In genomic region chr10:97648557-97649404, GRCh38 we compare ENCODE assay signal across 8 cellular contexts. TPM values are rescaled to one million over a fixed set of nuclear protein-coding genes. Genes with fewer than 3 reads are reported as not detected.
DNase-seq lines count a peak whose midpoint lies in the region; ATAC-seq and TF ChIP-seq lines count a peak whose summit lies in the region.

No MANE protein-coding gene starts in this region.

- peak overlapping the region; percentile 66 for H3K9ac ChIP-seq in adipocyte (ENCODE audit: low read length)

- H3K27me3 ChIP-seq in adipocyte (replicated peaks; ENCODE audit: control insufficient read depth, insufficient read depth, low read length) (no peaks in the 10 kb centered on the region), right cardiac atrium (ENCODE audit: control insufficient read depth, insufficient read depth) (no peaks in the 10 kb centered on the region)

- peaks cover 50% of the 10 kb centered on the region for H3K36me3 ChIP-seq in adipocyte (ENCODE audit: control insufficient read depth, insufficient read depth, low read length, severe bottlenecking)

- peaks cover 29% of the 10 kb centered on the region for H3K36me3 Mint-ChIP-seq in HFFc6 (ENCODE audit: low read depth)

- H3K4me1 ChIP-seq in adipocyte (ENCODE audit: control insufficient read depth, insufficient read depth, low read length) (peaks cover 39% of the 10 kb centered on the region), right cardiac atrium (ENCODE audit: control insufficient read depth, insufficient read depth, low read length) (no peaks in the 10 kb centered on the region)

- peak overlapping the region; percentile 70 for H3K4me3 Mint-ChIP-seq in HFFc6

- peak; percentile 94 for ATAC-seq in GM18502 (IDR thresholded peaks at IDR 0.05; ENCODE audit: poor library complexity, unreplicated experiment)
- peak; percentile 73 to 79 for ATAC-seq in right cardiac atrium

- H3K27ac ChIP-seq in right cardiac atrium (ENCODE audit: low read length): peak overlapping the region; percentile 36

- H3K9me3 Mint-ChIP-seq in HFFc6: no peaks in the 10 kb centered on the region

- H3K4me1 Mint-ChIP-seq in HFFc6 (ENCODE audit: low read depth): peaks cover 48% of the 10 kb centered on the region

- no peak for TF ChIP-seq CTCF in HFFc6 (IDR thresholded peaks at IDR 0.05)

- peak overlapping the region; percentile 89 for H3K27ac Mint-ChIP-seq in HFFc6

- no peaks in the 10 kb centered on the region for H3K27me3 Mint-ChIP-seq in HFFc6 (ENCODE audit: insufficient read depth)

- H3K9me3 ChIP-seq in adipocyte (ENCODE audit: control insufficient read depth, low read length) (no peaks in the 10 kb centered on the region), right cardiac atrium (ENCODE audit: control insufficient read depth, low read length) (no peaks in the 10 kb centered on the region)

- DNase-seq in HFFc6 (peak; percentile 94), NCI-H460 (ENCODE audit: extremely low read depth, low read depth) (peak; percentile 38), adipocyte (ENCODE audit: low read depth) (peak; percentile 73), right cardiac atrium (no peak), SHP77 (lab: John Stamatoyannopoulos, UW) (no peak), NCI-H1105 treated with DMSO at 0.1 percent for 48 hours (lab: John Stamatoyannopoulos, UW) (no peak)
- DNase-seq in stimulated activated CD4-positive, alpha-beta T cell treated with anti-CD3 and anti-CD28 coated beads, Interleukin-2, amount 100 ng/mL, for 24 hours: peak; percentile 15 to 48

- peak overlapping the region; percentile 62 for H3K4me3 ChIP-seq in adipocyte (ENCODE audit: low read length)
- H3K4me3 ChIP-seq in right cardiac atrium (ENCODE audit: low read length): no peak overlapping the region

- intact Hi-C loops in right cardiac atrium (cut with DNase I): no loop called here

- WGBS in right cardiac atrium: 68% methylated on average over 5 of the region's 5 CpGs

RNA-seq across cellular contexts. Expression of gene PI4K2A, which starts 8.3 kb away (rescaled TPM):
- 10 to 100 TPM; 26.7 to 35.3 (median 31.6) TPM for total RNA-seq in HFFc6 (2021; fragmentation: NEBNext Ultra II Directional; extraction: Animal tissue kit (Norgen Biotek cat#: 25700))
- 13.4 and 13.7 TPM in 2 replicates for total RNA-seq in NCI-H460 (2014; rRNA removed; shearing (Covaris generic))
- 9.9 and 11.6 TPM in 2 replicates for polyA plus RNA-seq in NCI-H460 (2014; cell fraction: nucleus; rRNA removed)
- 10 to 100 TPM; 11.7 to 14.7 (median 12.5) TPM for total RNA-seq in right cardiac atrium
- polyA plus RNA-seq in right cardiac atrium: 9.3 TPM

RNA-seq across cellular contexts. Expression of gene MORN4, which starts 15.5 kb away (rescaled TPM):
- 10 to 100 TPM in 3 of 6 experiments, 1 to 10 TPM in 3; 9.4 to 11.3 (median 10.1) TPM for total RNA-seq in HFFc6 (2021; fragmentation: NEBNext Ultra II Directional; extraction: Animal tissue kit (Norgen Biotek cat#: 25700))
- total RNA-seq in NCI-H460 (2014; rRNA removed; shearing (Covaris generic)): 13.3 and 19.5 TPM in 2 replicates
- 7.3 and 10.7 TPM in 2 replicates for polyA plus RNA-seq in NCI-H460 (2014; cell fraction: nucleus; rRNA removed)
- total RNA-seq in right cardiac atrium: 10 to 100 TPM; 10.1 to 11.7 (median 11.0) TPM
- polyA plus RNA-seq in right cardiac atrium: 23.3 TPM

RNA-seq across cellular contexts. Expression of gene AVPI1, which starts 38.3 kb away (rescaled TPM):
- total RNA-seq in HFFc6 (2021; fragmentation: NEBNext Ultra II Directional; extraction: Animal tissue kit (Norgen Biotek cat#: 25700)): 10 to 100 TPM; 28.2 to 44.8 (median 39.5) TPM
- total RNA-seq in NCI-H460 (2014; rRNA removed; shearing (Covaris generic)): 147 and 192 TPM in 2 replicates
- polyA plus RNA-seq in NCI-H460 (2014; cell fraction: nucleus; rRNA removed): 75.6 and 85.9 TPM in 2 replicates
- total RNA-seq in right cardiac atrium: 10 to 100 TPM; 12.2 to 23.1 (median 15.7) TPM
- 15.4 TPM for polyA plus RNA-seq in right cardiac atrium

RNA-seq across cellular contexts. Expression of gene C10orf62, which starts 59.3 kb away (rescaled TPM):
- not detected for total RNA-seq in HFFc6 (2021; fragmentation: NEBNext Ultra II Directional; extraction: Animal tissue kit (Norgen Biotek cat#: 25700))
- 0.12 TPM in 1 of 2 replicates, not detected in the other for total RNA-seq in NCI-H460 (2014; rRNA removed; shearing (Covaris generic))
- polyA plus RNA-seq in NCI-H460 (2014; cell fraction: nucleus; rRNA removed): 2.8 TPM in 1 of 2 replicates, not detected in the other
- under 1 TPM in 3 of 4 donors, not detected in 1; 0.25 to 0.76 (median 0.31) TPM for total RNA-seq in right cardiac atrium
- polyA plus RNA-seq in right cardiac atrium: 0.20 TPM

Comparison
In these comparisons a context has a peak if more than half of its experiments do, and no peak if none do; other contexts are left out.
1. DNase-seq: peak in HFFc6 (single experiment), NCI-H460 (single experiment), adipocyte (single experiment) and stimulated activated CD4-positive, alpha-beta T cell treated with anti-CD3 and anti-CD28 coated beads, Interleukin-2, amount 100 ng/mL, for 24 hours (2 of 2); none in right cardiac atrium (0 of 3), SHP77 (0 of 2) and NCI-H1105 treated with DMSO at 0.1 percent for 48 hours (single experiment).